In genomic region chr6:170290306-170291128, GRCh38 we compare ENCODE assay signal across 8 cellular contexts. TPM values are rescaled to one million over a fixed set of nuclear protein-coding genes. Genes with fewer than 3 reads are reported as not detected.
DNase-seq lines count a peak whose midpoint lies in the region; ATAC-seq and TF ChIP-seq lines count a peak whose summit lies in the region.

Gene DLL1, minus strand, starts transcription at chr6:170291078. Its CDS starts 939 bp downstream, at chr6:170290139.

- H3K4ac ChIP-seq in neuronal stem cell (ENCODE audit: low read length) = no peak within 1 kb of the TSS

- peak within 1 kb of the TSS; percentile 95 for H2BK12ac ChIP-seq in neuronal stem cell (ENCODE audit: low read length)

- peak within 1 kb of the TSS; percentile 73 for H3K27ac Mint-ChIP-seq in glutamatergic neuron (ENCODE audit: unreplicated experiment)

- H4K8ac ChIP-seq in neuronal stem cell (ENCODE audit: low read depth, low read length) = no peak within 1 kb of the TSS

- peak within 1 kb of the TSS; percentile 91 for H3K14ac ChIP-seq in neuronal stem cell (ENCODE audit: low read length)

- peaks cover 6% of the 10 kb centered on the region for H3K36me3 Mint-ChIP-seq in glutamatergic neuron (ENCODE audit: unreplicated experiment)

- peaks cover 0 to 48% (median 5%) of the 10 kb centered on the region in 3 experiments for H3K27me3 ChIP-seq in neuronal stem cell (ENCODE audit: control insufficient read depth in 3 of 3, insufficient read depth in 3 of 3, low read depth in 1 of 3, low read length in 3 of 3)

- H2AFZ ChIP-seq in neuronal stem cell (ENCODE audit: low read length) = peak within 1 kb of the TSS; percentile 95

- CTCF ChIA-PET in AG04449 (lab: Yijun Ruan, JAX) = interaction anchor here (0.9 to 1.4 kb wide), 3 partner anchors 18 to 502 kb away, joined by 3 to 4 read pairs (median 4); no protein-coding TSS in a partner anchor

- H3K27me3 Mint-ChIP-seq in glutamatergic neuron (ENCODE audit: unreplicated experiment) = peaks cover 36% of the 10 kb centered on the region

- TF ChIP-seq CTCF in AG04449 (IDR thresholded peaks at IDR 0.05; ENCODE audit: insufficient read depth, low read length, missing control alignments) = no peak
- no peak for TF ChIP-seq CTCF in glutamatergic neuron (IDR thresholded peaks at IDR 0.05; ENCODE audit: partially characterized antibody, unreplicated experiment)

- peak within 1 kb of the TSS; percentile 43 for H2BK120ac ChIP-seq in neuronal stem cell (ENCODE audit: low read depth, low read length)

- H3K27ac ChIP-seq in neuronal stem cell (replicated peaks; ENCODE audit: low read length) = peak within 1 kb of the TSS; percentile 97

- peak within 1 kb of the TSS; percentile 98 for H3K18ac ChIP-seq in neuronal stem cell (ENCODE audit: low read length)

- H3K79me1 ChIP-seq in neuronal stem cell (ENCODE audit: low read depth, low read length) = peaks cover 7% of the 10 kb centered on the region

- ATAC-seq in GM18517 (IDR thresholded peaks at IDR 0.05; ENCODE audit: unreplicated experiment) (no peak), HG03439 (IDR thresholded peaks at IDR 0.05; ENCODE audit: unreplicated experiment) (no peak)

- H4K91ac ChIP-seq in neuronal stem cell (ENCODE audit: low read depth, low read length, poor library complexity) = no peak within 1 kb of the TSS

- H3K4me3 ChIP-seq in AG04449 (ENCODE audit: low read depth, low read length) (peak within 1 kb of the TSS; percentile 66), neuronal stem cell (ENCODE audit: low read length in 2 of 2) (peak within 1 kb of the TSS; percentile 82 to 98)

- peak within 1 kb of the TSS; percentile 99 for H3K9ac ChIP-seq in neuronal stem cell (ENCODE audit: low read depth, low read length, poor library complexity)

- H3K9me3 Mint-ChIP-seq in glutamatergic neuron (ENCODE audit: unreplicated experiment) = peaks cover 28% of the 10 kb centered on the region

- H3K9me3 ChIP-seq in neuronal stem cell (replicated peaks in 1 of 2; ENCODE audit: control insufficient read depth in 2 of 2, insufficient read depth in 1 of 2, low read depth in 1 of 2, low read length in 2 of 2) = peaks cover 1 to 2% of the 10 kb centered on the region in 2 donors

- POLR2A ChIA-PET in AG04449 (lab: Yijun Ruan, JAX) = no interaction called here

- WGBS in neuronal stem cell (ENCODE audit: extremely low coverage in 2 of 2, insufficient read length in 2 of 2, insufficient replicate concordance in 1 of 2), 2 donors = no CpG with 5 or more reads among the region's 81 CpGs

- peak within 1 kb of the TSS; percentile 96 for H3K4me2 ChIP-seq in neuronal stem cell (ENCODE audit: insufficient read depth, low read length, poor library complexity, severe bottlenecking)

- H3K23ac ChIP-seq in neuronal stem cell (ENCODE audit: low read depth, low read length, poor library complexity) = peak within 1 kb of the TSS; percentile 92

- peaks cover 22 to 23% of the 10 kb centered on the region in 2 donors for H3K36me3 ChIP-seq in neuronal stem cell (replicated peaks in 1 of 2; ENCODE audit: control insufficient read depth in 2 of 2, insufficient read depth in 2 of 2, low read length in 2 of 2)

- H3K4me3 Mint-ChIP-seq in glutamatergic neuron (ENCODE audit: unreplicated experiment) = peak within 1 kb of the TSS; percentile 95

- peak within 1 kb of the TSS; percentile 49 for H2BK15ac ChIP-seq in neuronal stem cell (ENCODE audit: low read length)

- H2AK5ac ChIP-seq in neuronal stem cell (ENCODE audit: low read depth, low read length) = peak within 1 kb of the TSS; percentile 71

- peaks cover 47 to 71% of the 10 kb centered on the region in 2 donors for H3K4me1 ChIP-seq in neuronal stem cell (ENCODE audit: control insufficient read depth in 2 of 2, insufficient read depth in 1 of 2, low read depth in 1 of 2, low read length in 2 of 2)

- peak within 1 kb of the TSS; percentile 95 for H2BK5ac ChIP-seq in neuronal stem cell (ENCODE audit: low read length)

- H3K4me1 Mint-ChIP-seq in glutamatergic neuron (ENCODE audit: low read depth, unreplicated experiment) = peaks cover 55% of the 10 kb centered on the region

- DNase-seq in AG04449 (ENCODE audit: low read depth, low spot score) (no peak), NCI-H524 (lab: John Stamatoyannopoulos, UW) (peak; percentile 55 to 76), glutamatergic neuron (peak; percentile 83), neuronal stem cell (ENCODE audit: low spot score) (peak; percentile 94)
- peak; percentile 48 for DNase-seq in activated naive CD4-positive, alpha-beta T cell treated with anti-CD3 and anti-CD28 coated beads, Interleukin-2, amount 50 U/mL, for 16 hours

- TF ChIP-seq POLR2A in GM19193 (IDR thresholded peaks at IDR 0.05; ENCODE audit: extremely low read depth, insufficient read depth, insufficient read length) = peak; percentile 60

RNA-seq across cellular contexts. Expression of gene DLL1, which starts in this region (rescaled TPM):
- total RNA-seq in glutamatergic neuron (ENCODE audit: unreplicated experiment) = 34.3 TPM
- polyA plus RNA-seq in neuronal stem cell (2013, experiment 1 of 2) = 66.9 TPM
- polyA plus RNA-seq in neuronal stem cell (2013, experiment 2 of 2) = 67.5 TPM
